Comparison of ENCODE assay signal across 8 cellular contexts in genomic region chr6:2765166-2765895, GRCh38. TPM values are rescaled to one million over a fixed set of nuclear protein-coding genes. Genes with fewer than 3 reads are reported as not detected.
DNase-seq lines count a peak whose midpoint lies in the region; ATAC-seq and TF ChIP-seq lines count a peak whose summit lies in the region.

Gene WRNIP1 (plus strand): TSS chr6:2765393. CDS start chr6:2765623, 230 bp downstream.

- H3K9me3 ChIP-seq in PC-9 (ENCODE audit: insufficient read depth, low read depth), result no peaks in the 10 kb centered on the region
- no peaks in the 10 kb centered on the region for H3K9me3 ChIP-seq in esophagus (ENCODE audit: control insufficient read depth in 2 of 2, insufficient read depth in 1 of 2, low read depth in 1 of 2, low read length in 1 of 2)
- H3K9me3 ChIP-seq in muscle layer of colon (ENCODE audit: low read length), result no peaks in the 10 kb centered on the region

- H3K27me3 Mint-ChIP-seq in activated T-cell treated with anti-CD3 and anti-CD28 coated beads, Interleukin-2, amount 50 U/mL, for 24 hours, result no peaks in the 10 kb centered on the region

- DNase-seq in DMS153 treated with DMSO at 0.1 percent for 48 hours (lab: John Stamatoyannopoulos, UW; ENCODE audit: unreplicated experiment) (peak; percentile 75), KBM-7 (peak; percentile 97), PC-9 (peak; percentile 93 to 98)
- DNase-seq in activated T-cell treated with anti-CD3 and anti-CD28 coated beads, Interleukin-2, amount 50 U/mL, for 24 hours, result peak; percentile 97
- DNase-seq in stimulated activated CD8-positive, alpha-beta memory T cell treated with anti-CD3 and anti-CD28 coated beads, Interleukin-7, amount 100 ng/mL, for 24 hours (ENCODE audit: low read depth), result peak; percentile 87

- H3K4me3 ChIP-seq in PC-9 (peak within 1 kb of the TSS; percentile 83), esophagus (ENCODE audit: low read depth in 1 of 2, low read length in 2 of 2) (peak within 1 kb of the TSS; percentile 85 to 94), muscle layer of colon (ENCODE audit: low read depth in 1 of 2, low read length in 2 of 2) (peak within 1 kb of the TSS; percentile 72 to 86)

- H3K36me3 Mint-ChIP-seq in activated T-cell treated with anti-CD3 and anti-CD28 coated beads, Interleukin-2, amount 50 U/mL, for 24 hours (ENCODE audit: low read depth), result peaks cover 37% of the 10 kb centered on the region

- no peaks in the 10 kb centered on the region for H3K9me2 ChIP-seq in PC-9 (ENCODE audit: insufficient read depth)

- peaks cover 15% of the 10 kb centered on the region; the same call in 1 of the 2 replicates for H4K20me1 ChIP-seq in PC-9 (ENCODE audit: insufficient read depth)

- ATAC-seq in GM21717 (IDR thresholded peaks at IDR 0.05; ENCODE audit: unreplicated experiment), result peak; percentile 82

- peaks cover 56% of the 10 kb centered on the region for H3K4me1 Mint-ChIP-seq in activated T-cell treated with anti-CD3 and anti-CD28 coated beads, Interleukin-2, amount 50 U/mL, for 24 hours (ENCODE audit: low read depth)

- H3K9ac ChIP-seq in muscle layer of colon (ENCODE audit: low read length), result peak within 1 kb of the TSS; percentile 64

- H3K9me3 Mint-ChIP-seq in activated T-cell treated with anti-CD3 and anti-CD28 coated beads, Interleukin-2, amount 50 U/mL, for 24 hours, result no peaks in the 10 kb centered on the region

- H3K27ac ChIP-seq in PC-9 (peak within 1 kb of the TSS; percentile 63), esophagus (ENCODE audit: low read depth in 2 of 2, low read length in 1 of 2) (peak within 1 kb of the TSS; percentile 97 to 98), muscle layer of colon (ENCODE audit: low read depth, low read length) (peak within 1 kb of the TSS; percentile 81)

- peak within 1 kb of the TSS; percentile 99 for H3K27ac Mint-ChIP-seq in activated T-cell treated with anti-CD3 and anti-CD28 coated beads, Interleukin-2, amount 50 U/mL, for 24 hours

- peak within 1 kb of the TSS; percentile 93 for H3K4me2 ChIP-seq in PC-9

- BruUV-seq in PC-9 (replicated peaks; lab: Mats Ljungman, UMichigan), result no TSS peak

- POLR2A ChIA-PET in PC-9 (lab: Charles Lee; ENCODE audit: unreplicated experiment), result interaction anchor here (0.6 to 1.1 kb wide), 7 partner anchors 8 to 1656 kb away, joined by 3 to 16 read pairs (median 6); partner anchors contain the start of gene SERPINB1

- 0% methylated on average over 83 to 104 of the region's 104 CpGs for WGBS in esophagus, 2 donors

- H3K4me3 Mint-ChIP-seq in activated T-cell treated with anti-CD3 and anti-CD28 coated beads, Interleukin-2, amount 50 U/mL, for 24 hours, result peak within 1 kb of the TSS; percentile 93

- H3K4me1 ChIP-seq in PC-9 (replicated peaks; ENCODE audit: insufficient read depth) (peaks cover 13% of the 10 kb centered on the region), esophagus (ENCODE audit: control insufficient read depth in 2 of 2, insufficient read depth in 2 of 2, low read length in 1 of 2) (peaks cover 5 to 6% of the 10 kb centered on the region in 2 donors), muscle layer of colon (ENCODE audit: insufficient read depth, low read length) (peaks cover 24% of the 10 kb centered on the region)

- in situ Hi-C loops in KBM-7 (cut with MboI; ENCODE audit: low pct_unique_long_range_greater_than_20kb, low sequenced_read_pairs), result no loop called here

- H3K36me3 ChIP-seq in PC-9 (ENCODE audit: low read depth), result no peaks in the 10 kb centered on the region
- H3K36me3 ChIP-seq in esophagus (ENCODE audit: control insufficient read depth in 2 of 2, insufficient read depth in 2 of 2, low read length in 1 of 2), result peaks cover 0 to 2% of the 10 kb centered on the region in 2 donors
- peaks cover 4% of the 10 kb centered on the region for H3K36me3 ChIP-seq in muscle layer of colon (ENCODE audit: insufficient read depth, low read length)

- peaks cover 43% of the 10 kb centered on the region for H3K79me2 ChIP-seq in PC-9 (ENCODE audit: low read depth)

- intact Hi-C loops in PC-9 (cut with micrococcal nuclease; ENCODE audit: unreplicated experiment), result loop anchor here (2.0 to 10.0 kb wide), 5 partner anchors 73 to 1171 kb away; partner anchors contain the start of genes GMDS and RIPK1

- TF ChIP-seq CTCF in PC-9 (conservative IDR thresholded peaks at IDR 0.05), result no peak; the same call in 1 of the 2 replicates

- peak within 1 kb of the TSS; percentile 84 for H2AFZ ChIP-seq in PC-9

- H3K27me3 ChIP-seq in PC-9 (ENCODE audit: insufficient read depth, low read depth) (no peaks in the 10 kb centered on the region), esophagus (ENCODE audit: control insufficient read depth in 1 of 2, insufficient read depth in 2 of 2, low read length in 2 of 2) (no peaks in the 10 kb centered on the region), muscle layer of colon (ENCODE audit: control insufficient read depth in 1 of 2, insufficient read depth in 2 of 2, low read length in 2 of 2) (no peaks in the 10 kb centered on the region)

- H3F3A ChIP-seq in PC-9 (ENCODE audit: insufficient read depth, low read depth), result peaks cover 6% of the 10 kb centered on the region

- CTCF ChIA-PET in PC-9 (lab: Charles Lee), result interaction anchor here (0.6 kb wide), 2 partner anchors 219 to 604 kb away, joined by 3 to 7 read pairs; no protein-coding TSS in a partner anchor

RNA-seq across cellular contexts. Expression of gene WRNIP1, which starts in this region (rescaled TPM):
- total RNA-seq in PC-9 (2021), result 61.4 and 69.5 TPM in 2 replicates
- 10 to 100 TPM; 50.0 to 71.2 TPM for polyA plus RNA-seq in esophagus

Comparison
In these comparisons a context has a peak if more than half of its experiments do, and no peak if none do; other contexts are left out.
1. Peak in every context shown above with its lines: DNase-seq, ATAC-seq, H3K4me3 ChIP-seq and H3K27ac ChIP-seq.